ENCODE assay signal across 11 cellular contexts in the genomic region with DNA sequence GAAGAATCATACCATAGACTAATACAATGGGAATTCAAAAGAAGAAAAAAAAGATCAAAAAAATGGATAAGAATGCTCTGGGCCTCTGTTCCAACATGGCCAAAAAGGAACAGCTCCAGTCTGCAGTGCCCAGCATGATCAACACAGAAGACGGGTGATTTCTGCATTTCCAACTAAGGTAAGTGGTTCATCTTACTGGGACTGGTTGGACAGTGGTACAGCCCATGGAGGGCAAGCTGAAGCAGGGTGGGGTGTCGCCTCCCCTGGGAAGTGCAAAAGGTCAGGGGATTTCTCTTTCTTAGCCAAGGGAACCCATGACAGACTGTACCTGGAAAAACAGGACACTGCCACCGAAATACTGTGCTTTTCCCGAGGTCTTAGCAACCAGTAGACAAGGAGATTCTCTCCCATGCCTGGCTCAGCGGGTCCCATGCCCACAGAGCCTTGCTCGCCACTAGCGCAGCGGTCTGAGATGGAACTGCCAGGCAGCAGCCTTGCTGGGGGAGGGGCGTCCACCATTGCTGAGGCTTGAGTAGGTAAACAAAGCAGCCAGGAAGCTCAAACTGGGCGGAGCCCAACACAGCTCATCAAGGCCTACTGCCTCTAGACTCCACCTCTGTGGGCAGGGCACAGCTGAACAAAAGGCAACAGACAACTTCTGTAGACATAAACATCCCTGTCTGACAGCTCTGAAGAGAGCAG.
DNase-seq lines count a peak whose midpoint lies in the region; ATAC-seq and TF ChIP-seq lines count a peak whose summit lies in the region.
"Had no signal": no experiment of that assay in that cellular context is flagged by ENCODE, and none has a peak within 500 bp of the region (broad histone marks: within the 10 kb centered on the region; RNA-seq: fewer than 3 reads in every experiment).

No MANE protein-coding gene starts in this region.

- no peaks in the 10 kb centered on the region for H3K36me3 ChIP-seq in upper lobe of left lung

- ATAC-seq in upper lobe of left lung (ENCODE audit: low FRiP score in 2 of 2), result no peak
- no peak for ATAC-seq in GM21737 (IDR thresholded peaks at IDR 0.05; ENCODE audit: unreplicated experiment)

- TF ChIP-seq EP300 in upper lobe of left lung (IDR thresholded peaks at IDR 0.05), result no peak

- DNase-seq in NCI-H82 (lab: John Stamatoyannopoulos, UW) (peak; percentile 46), NCI-H82 treated with DMSO at 0.1 percent for 48 hours (lab: John Stamatoyannopoulos, UW; ENCODE audit: unreplicated experiment) (no peak), SK-MEL-5 (ENCODE audit: low read depth, low spot score) (peak; percentile 88), iPS-NIHi7 (ENCODE audit: extremely low spot score) (peak; percentile 74), upper lobe of left lung (peak; percentile 24 to 67), dedifferentiated amniotic fluid mesenchymal stem cell (ENCODE audit: extremely low spot score) (no peak), G401 (ENCODE audit: low spot score) (no peak)
- DNase-seq: activated CD8-positive, alpha-beta memory T cell treated with anti-CD3 and anti-CD28 coated beads, Interleukin-2, amount 50 U/mL, for 4 hours; anterior cingulate cortex; NCI-H2171 had no signal

- H3K27ac ChIP-seq in upper lobe of left lung, result no peak overlapping the region

- H3K9me3 ChIP-seq in upper lobe of left lung, result no peaks in the 10 kb centered on the region

- 83 to 86% methylated on average over 8 to 10 of the region's 10 CpGs for WGBS in upper lobe of left lung, 2 donors

- no peak for TF ChIP-seq POLR2A in upper lobe of left lung (IDR thresholded peaks at IDR 0.05)

- in situ Hi-C loops in SK-MEL-5 (cut with HindIII; ENCODE audit: low pct_unique_long_range_greater_than_20kb, low sequenced_read_pairs) (no loop called here), G401 (cut with HindIII; ENCODE audit: low sequenced_read_pairs) (no loop called here)

- H3K27me3 ChIP-seq in upper lobe of left lung, result no peaks in the 10 kb centered on the region

- H3K4me1 ChIP-seq in upper lobe of left lung, result peaks cover 0 to 7% (median 2%) of the 10 kb centered on the region in 4 donors

- peak in 3 of 6 experiments; percentile 41 to 59 (median 50) for TF ChIP-seq CTCF in upper lobe of left lung (IDR thresholded peaks at IDR 0.05)

- H3K4me3 ChIP-seq in upper lobe of left lung, result no peak overlapping the region

Comparison
In these comparisons a context has a peak if more than half of its experiments do, and no peak if none do; other contexts are left out.
1. DNase-seq: peak in NCI-H82 (single experiment), SK-MEL-5 (single experiment), iPS-NIHi7 (single experiment) and upper lobe of left lung (2 of 2); none in NCI-H82 treated with DMSO at 0.1 percent for 48 hours (single experiment), dedifferentiated amniotic fluid mesenchymal stem cell (single experiment) and G401 (single experiment).